ENCODE assay signal across 19 cellular contexts in the genomic region with DNA sequence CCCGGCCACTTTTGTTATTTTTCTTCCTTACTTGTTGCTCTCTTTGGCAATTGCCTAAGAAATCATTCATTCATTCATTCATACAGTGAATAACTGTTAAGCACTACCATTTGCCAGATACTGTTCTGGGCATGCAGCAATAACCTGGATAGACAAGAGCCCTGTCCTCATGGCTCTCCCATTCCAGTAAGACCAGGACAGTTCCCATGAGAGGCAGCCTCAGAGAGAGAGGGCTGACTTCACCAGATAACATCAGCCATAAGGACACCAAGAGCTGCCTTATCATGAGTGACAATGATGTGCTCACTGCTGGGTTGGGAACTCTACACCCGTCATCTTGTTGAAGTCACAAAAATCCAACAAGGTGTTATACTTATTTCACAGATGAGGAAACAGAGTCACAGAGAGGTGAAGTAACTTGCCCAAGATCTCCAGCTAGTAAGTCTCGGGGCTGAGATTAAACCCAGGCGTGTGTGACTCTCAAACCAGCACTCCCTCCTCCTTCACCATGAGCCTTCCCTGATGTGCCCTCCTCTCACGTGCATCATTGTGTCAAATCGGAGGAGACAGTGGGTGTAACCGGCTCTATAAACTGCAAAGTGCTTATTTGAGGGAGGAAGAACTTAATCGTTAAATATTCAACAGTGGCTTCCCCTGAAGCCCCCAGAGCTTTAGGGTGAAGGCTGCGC.
A peak's percentile ranks its signal among the peaks of the same experiment; 100 is the strongest.
DNase-seq lines count a peak whose midpoint lies in the region; ATAC-seq, FAIRE-seq and TF ChIP-seq lines count a peak whose summit lies in the region.
"Had no signal": no experiment of that assay in that cellular context is flagged by ENCODE, and none has a peak within 500 bp of the region (broad histone marks: within the 10 kb centered on the region; RNA-seq: fewer than 3 reads in every experiment).

No MANE protein-coding gene starts in this region.

- H3K56ac ChIP-seq in IMR-90 (ENCODE audit: extremely low read depth, insufficient read depth, low read length): no peak overlapping the region

- peak overlapping the region; percentile 69 for H2BK120ac ChIP-seq in IMR-90 (ENCODE audit: low read depth, low read length)

- no peak for ATAC-seq in IMR-90 (ENCODE audit: low read depth)
- ATAC-seq in gastroesophageal sphincter: no peak

- H3K9ac ChIP-seq in IMR-90 (ENCODE audit: low read depth, low read length): no peak overlapping the region
- H3K9ac ChIP-seq in astrocyte (ENCODE audit: low read length): no peak overlapping the region
- no peak overlapping the region for H3K9ac ChIP-seq in colonic mucosa (ENCODE audit: low read depth in 2 of 2, low read length in 2 of 2)
- H3K9ac ChIP-seq: KMS-11 had no signal

- H3K27ac ChIP-seq in IMR-90 (ENCODE audit: insufficient read depth, low read length) (no peak overlapping the region; the same call in 1 of the 2 replicates), astrocyte (ENCODE audit: low read depth, low read length) (no peak overlapping the region), colonic mucosa (no peak overlapping the region), gastroesophageal sphincter (no peak overlapping the region)
- H3K27ac ChIP-seq: A549, KMS-11, Peyer's patch, SJCRH30 had no signal

- TF ChIP-seq RAD21 in IMR-90 (IDR thresholded peaks at IDR 0.05; ENCODE audit: low read length): no peak

- peak overlapping the region; percentile 59 for H3K4ac ChIP-seq in IMR-90 (ENCODE audit: low read depth, low read length)

- peak overlapping the region; percentile 79 for H2AK9ac ChIP-seq in IMR-90 (replicated peaks; ENCODE audit: low read depth, low read length, poor library complexity)

- no peak overlapping the region for H3K4me2 ChIP-seq in IMR-90 (ENCODE audit: low read depth, low read length)
- H3K4me2 ChIP-seq in astrocyte (ENCODE audit: low read length): peak overlapping the region; percentile 38
- H3K4me2 ChIP-seq: A549, KMS-11 had no signal

- DNase-seq in DMS 273 (lab: John Stamatoyannopoulos, UW; ENCODE audit: unreplicated experiment) (peak; percentile 75), IMR-90 (no peak), astrocyte (ENCODE audit: low read depth) (no peak), mesenteric fat pad (ENCODE audit: low spot score) (peak; percentile 26), colonic mucosa (no peak)
- no peak for DNase-seq in activated effector memory CD4-positive, alpha-beta T cell treated with Interleukin-2 at 50 U/mL for 16 hours
- DNase-seq: BE2C, DND-41, GOT3, NCI-H1105 treated with DMSO at 0.1 percent for 48 hours, NCI-H2081, NCI-H446 treated with DMSO at 0.1 percent for 48 hours, NCI-H748 treated with DMSO at 0.1 percent for 48 hours, Peyer's patch had no signal

- peak overlapping the region; percentile 96 for H2AK5ac ChIP-seq in IMR-90 (ENCODE audit: low read depth, low read length)

- H3K18ac ChIP-seq in IMR-90 (ENCODE audit: low read depth, low read length): peak overlapping the region; percentile 46; the same call in 1 of the 2 replicates

- TF ChIP-seq POLR2A in IMR-90 (IDR thresholded peaks at IDR 0.05; ENCODE audit: low read depth, low read length) (no peak), gastroesophageal sphincter (IDR thresholded peaks at IDR 0.05) (no peak)

- H3K9me3 Mint-ChIP-seq in astrocyte (ENCODE audit: unreplicated experiment): no peaks in the 10 kb centered on the region

- H3K79me1 ChIP-seq in IMR-90 (ENCODE audit: low read depth in 1 of 2, low read length in 2 of 2): peaks cover 0 to 50% of the 10 kb centered on the region in 2 experiments; a peak in 2 of 4 replicates

- no peak overlapping the region; the same call in 1 of the 2 replicates for H3K23ac ChIP-seq in IMR-90 (ENCODE audit: low read depth, low read length)

- H3K27me3 ChIP-seq in IMR-90 (ENCODE audit: control insufficient read depth, insufficient read depth, low read length) (no peaks in the 10 kb centered on the region), astrocyte (ENCODE audit: insufficient read depth, low read length) (peaks cover 4% of the 10 kb centered on the region), colonic mucosa (no peaks in the 10 kb centered on the region), gastroesophageal sphincter (peaks cover 4% of the 10 kb centered on the region)
- H3K27me3 ChIP-seq: BE2C, Peyer's patch had no signal

- dilution Hi-C loops in IMR-90 (cut with HindIII; ENCODE audit: low sequenced_read_pairs, unreplicated experiment): no loop called here

- peaks cover 12% of the 10 kb centered on the region for H3K4me1 Mint-ChIP-seq in astrocyte (ENCODE audit: low read depth, unreplicated experiment)

- no peak for TF ChIP-seq CTCF in IMR-90 (conservative IDR thresholded peaks at IDR 0.05; ENCODE audit: low read depth, low read length)
- TF ChIP-seq CTCF in astrocyte (IDR thresholded peaks at IDR 0.05; ENCODE audit: insufficient read depth, low read depth, low read length): no peak
- TF ChIP-seq CTCF in colonic mucosa (IDR thresholded peaks at IDR 0.05): no peak
- TF ChIP-seq CTCF in gastroesophageal sphincter (IDR thresholded peaks at IDR 0.05): no peak

- POLR2A ChIA-PET in IMR-90 (lab: Charles Lee; ENCODE audit: unreplicated experiment): no interaction called here

- no peak for FAIRE-seq in astrocyte (lab: Jason Lieb, UNC)
- FAIRE-seq: A549, GM12891 had no signal

- H2BK5ac ChIP-seq in IMR-90 (ENCODE audit: low read depth, low read length, poor library complexity, severe bottlenecking): peak overlapping the region; percentile 57

- TF ChIP-seq EP300 in gastroesophageal sphincter (IDR thresholded peaks at IDR 0.05): no peak

- H2AFZ ChIP-seq in IMR-90 (replicated peaks; ENCODE audit: low read length, poor library complexity) (peak overlapping the region; percentile 48), astrocyte (ENCODE audit: low read depth, low read length) (no peak overlapping the region)

- CTCF ChIA-PET in IMR-90 (lab: Yijun Ruan, JAX): interaction anchor here (0.7 to 2.8 kb wide), 8 partner anchors 43 to 459 kb away, joined by 3 to 20 read pairs (median 4); a partner anchor contains a TSS

- no peak overlapping the region for H3K4me3 Mint-ChIP-seq in astrocyte (ENCODE audit: unreplicated experiment)

- 93% methylated on average over 2 of the region's 9 CpGs; no CpG with 5 or more reads in 1 of the 2 experiments for WGBS in IMR-90 (ENCODE audit: extremely low coverage in 2 of 2, insufficient read length in 1 of 2), 2 experiments
- 56 to 74% methylated on average over 6 to 7 of the region's 9 CpGs for WGBS in gastroesophageal sphincter (ENCODE audit: low coverage in 1 of 2), 2 donors

- H3K27me3 Mint-ChIP-seq in astrocyte (ENCODE audit: low read depth, unreplicated experiment): peaks cover 13% of the 10 kb centered on the region

- peak overlapping the region; percentile 50 for H4K91ac ChIP-seq in IMR-90 (ENCODE audit: insufficient read depth, low read depth, low read length)

- H4K8ac ChIP-seq in IMR-90 (ENCODE audit: low read depth in 2 of 2, low read length in 2 of 2): peak overlapping the region; percentile 20 to 36; a peak in 2 of 4 replicates

- no TSS peak for BruUV-seq in IMR-90 (replicated peaks; lab: Mats Ljungman, UMichigan)

- H3K27ac Mint-ChIP-seq in astrocyte (ENCODE audit: unreplicated experiment): no peak overlapping the region

- H2BK20ac ChIP-seq in IMR-90 (ENCODE audit: low read depth, low read length): peak overlapping the region; percentile 85

- no peaks in the 10 kb centered on the region for H3K79me2 ChIP-seq in astrocyte (ENCODE audit: insufficient read depth, low read length)

- intact Hi-C loops in IMR-90 (cut with micrococcal nuclease) (loop anchor here (5.0 to 10.0 kb wide), 3 partner anchors 96 to 476 kb away; no protein-coding TSS in a partner anchor), colonic mucosa (cut with DNase I) (loop anchor here (5.0 kb wide), 2 partner anchors 461 to 476 kb away; no protein-coding TSS in a partner anchor)

- no peaks in the 10 kb centered on the region for H3K36me3 ChIP-seq in IMR-90 (ENCODE audit: control insufficient read depth, insufficient read depth, low read length)
- H3K36me3 ChIP-seq in astrocyte (ENCODE audit: insufficient read depth, low read length): no peaks in the 10 kb centered on the region
- no peaks in the 10 kb centered on the region for H3K36me3 ChIP-seq in colonic mucosa
- no peaks in the 10 kb centered on the region for H3K36me3 ChIP-seq in gastroesophageal sphincter
- H3K36me3 ChIP-seq: BE2C, Peyer's patch, SJCRH30 had no signal

- H2BK15ac ChIP-seq in IMR-90 (ENCODE audit: low read depth, low read length): peak overlapping the region; percentile 66; the same call in 1 of the 3 replicates

- H3K9me3 ChIP-seq in IMR-90 (ENCODE audit: control insufficient read depth, insufficient read depth, low read length) (no peaks in the 10 kb centered on the region), astrocyte (ENCODE audit: insufficient read depth, low read depth, low read length) (no peaks in the 10 kb centered on the region), colonic mucosa (no peaks in the 10 kb centered on the region), gastroesophageal sphincter (no peaks in the 10 kb centered on the region)
- H3K9me3 ChIP-seq: A549, BE2C, Peyer's patch, SJCRH30 had no signal

- peak overlapping the region; percentile 61; the same call in 1 of the 2 replicates for H3K14ac ChIP-seq in IMR-90 (replicated peaks; ENCODE audit: low read depth, low read length)

- H3K4me1 ChIP-seq in IMR-90 (ENCODE audit: control insufficient read depth, insufficient read depth, low read length) (peaks cover 17% of the 10 kb centered on the region), astrocyte (ENCODE audit: insufficient read depth, low read length) (peaks cover 18% of the 10 kb centered on the region), colonic mucosa (no peaks in the 10 kb centered on the region), gastroesophageal sphincter (no peaks in the 10 kb centered on the region)
- H3K4me1 ChIP-seq: Peyer's patch, SJCRH30 had no signal

- H4K5ac ChIP-seq in IMR-90 (ENCODE audit: low read depth, low read length): peak overlapping the region; percentile 17; the same call in 1 of the 2 replicates

- H3K4me3 ChIP-seq in IMR-90 (ENCODE audit: insufficient read depth, low read depth, low read length) (no peak overlapping the region), astrocyte (ENCODE audit: insufficient read depth, low read depth, low read length) (no peak overlapping the region), colonic mucosa (no peak overlapping the region), gastroesophageal sphincter (no peak overlapping the region)
- H3K4me3 ChIP-seq: A549, Peyer's patch, SJCRH30 had no signal

- in situ Hi-C loops in IMR-90 (cut with MboI; ENCODE audit: low sequenced_read_pairs): loop anchor here (5.0 kb wide), 2 partner anchors 391 to 456 kb away; a partner anchor contains a TSS

- H3K9me1 ChIP-seq in IMR-90 (ENCODE audit: insufficient read depth, low read length): peaks cover 17% of the 10 kb centered on the region

- H4K20me1 ChIP-seq in IMR-90 (ENCODE audit: insufficient read depth, low read length) (0 out of 2 replicates have a peak, but pooled peaks cover 3% of the 10 kb centered on the region), astrocyte (ENCODE audit: insufficient read depth, low read length) (no peaks in the 10 kb centered on the region)

- no peaks in the 10 kb centered on the region for H3K36me3 Mint-ChIP-seq in astrocyte (ENCODE audit: low read depth, unreplicated experiment)

TF ChIP-seq in IMR-90, 13 proteins besides CTCF, POLR2A, EP300 and RAD21 (continues in another document):
- TF ChIP-seq CEBPB (IDR thresholded peaks at IDR 0.05; ENCODE audit: low read depth, low read length): no peak

Comparison
In these comparisons a context has a peak if more than half of its experiments do, and no peak if none do; other contexts are left out.
1. DNase-seq: peak in DMS 273 (single experiment) and mesenteric fat pad (single experiment); none in IMR-90 (single experiment), astrocyte (single experiment), activated effector memory CD4-positive, alpha-beta T cell treated with Interleukin-2 at 50 U/mL for 16 hours (single experiment) and colonic mucosa (single experiment).